Comparison of ENCODE assay signal across 28 cellular contexts in the genomic region with DNA sequence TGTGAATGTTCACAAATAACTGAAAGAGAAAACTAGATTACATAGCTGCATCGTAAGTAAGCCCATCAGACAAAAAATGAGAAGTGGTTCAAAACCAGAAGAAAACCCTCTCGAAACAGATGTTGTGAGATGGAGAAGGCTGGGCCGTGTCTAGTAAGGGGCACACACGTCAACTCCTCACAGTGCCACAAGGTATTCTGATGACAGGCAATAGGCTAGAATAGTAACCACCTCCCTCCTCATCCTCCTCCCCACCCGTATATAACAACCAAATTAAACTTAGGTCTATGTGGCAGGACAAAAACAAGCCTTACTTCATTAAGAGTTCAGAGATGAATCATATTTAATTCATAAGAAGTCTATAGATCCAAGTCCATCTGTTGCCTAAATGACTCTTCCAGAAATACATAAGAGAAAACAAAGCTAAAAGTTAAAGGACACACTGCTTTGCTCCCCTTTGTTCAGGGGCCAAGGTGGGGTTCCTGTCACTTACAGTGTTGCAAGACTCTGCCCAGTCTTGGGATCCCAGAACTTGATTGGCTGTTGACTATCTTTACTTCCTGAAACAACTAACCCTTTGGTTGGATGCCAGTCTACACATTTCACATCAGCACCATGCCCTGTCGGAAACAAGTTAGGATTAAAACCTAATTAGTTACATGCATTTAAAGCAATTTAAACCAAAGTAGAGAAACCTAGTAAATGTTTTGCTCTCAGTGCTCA. TPM values are rescaled to one million over a fixed set of nuclear protein-coding genes. Genes with fewer than 3 reads are reported as not detected.
"Had no signal": no experiment of that assay in that cellular context is flagged by ENCODE, and none has a peak within 500 bp of the region (broad histone marks: within the 10 kb centered on the region; RNA-seq: fewer than 3 reads in every experiment).

No MANE protein-coding gene starts in this region.

- H3K9me3 Mint-ChIP-seq: activated CD4-positive, alpha-beta memory T cell treated with anti-CD3 and anti-CD28 coated beads, Interleukin-2, amount 10 ng/mL, durations not matched to agents 7 days and 5 days; activated naive CD4-positive, alpha-beta T cell treated with anti-CD3 and anti-CD28 coated beads, Interleukin-2, amount 50 U/mL, for 24 hours; activated naive CD8-positive, alpha-beta T cell treated with anti-CD3 and anti-CD28 coated beads, Interleukin-2, amount 50 U/mL, for 24 hours; activated T-cell treated with anti-CD3 and anti-CD28 coated beads, Interleukin-2, amount 50 U/mL, for 24 hours; mesothelial cell of epicardium; naive thymus-derived CD4-positive, alpha-beta T cell had no signal

- FAIRE-seq: colon, TTC549 had no signal

- H3K27ac Mint-ChIP-seq: activated CD4-positive, alpha-beta memory T cell treated with anti-CD3 and anti-CD28 coated beads, Interleukin-2, amount 10 ng/mL, durations not matched to agents 7 days and 5 days; activated naive CD4-positive, alpha-beta T cell treated with anti-CD3 and anti-CD28 coated beads, Interleukin-2, amount 50 U/mL, for 24 hours; activated naive CD8-positive, alpha-beta T cell treated with anti-CD3 and anti-CD28 coated beads, Interleukin-2, amount 50 U/mL, for 24 hours; activated T-cell treated with anti-CD3 and anti-CD28 coated beads, Interleukin-2, amount 50 U/mL, for 24 hours; mesothelial cell of epicardium had no signal

- H3K27me3 Mint-ChIP-seq: activated CD4-positive, alpha-beta memory T cell treated with anti-CD3 and anti-CD28 coated beads, Interleukin-2, amount 10 ng/mL, durations not matched to agents 7 days and 5 days; activated naive CD4-positive, alpha-beta T cell treated with anti-CD3 and anti-CD28 coated beads, Interleukin-2, amount 50 U/mL, for 24 hours; activated naive CD8-positive, alpha-beta T cell treated with anti-CD3 and anti-CD28 coated beads, Interleukin-2, amount 50 U/mL, for 24 hours; activated T-cell treated with anti-CD3 and anti-CD28 coated beads, Interleukin-2, amount 50 U/mL, for 24 hours; naive thymus-derived CD4-positive, alpha-beta T cell had no signal

- H3K4me3 Mint-ChIP-seq: activated CD4-positive, alpha-beta memory T cell treated with anti-CD3 and anti-CD28 coated beads, Interleukin-2, amount 10 ng/mL, durations not matched to agents 7 days and 5 days; activated naive CD4-positive, alpha-beta T cell treated with anti-CD3 and anti-CD28 coated beads, Interleukin-2, amount 50 U/mL, for 24 hours; activated naive CD8-positive, alpha-beta T cell treated with anti-CD3 and anti-CD28 coated beads, Interleukin-2, amount 50 U/mL, for 24 hours; activated T-cell treated with anti-CD3 and anti-CD28 coated beads, Interleukin-2, amount 50 U/mL, for 24 hours; mesothelial cell of epicardium; naive thymus-derived CD4-positive, alpha-beta T cell had no signal

- H3K4me1 Mint-ChIP-seq: activated CD4-positive, alpha-beta memory T cell treated with anti-CD3 and anti-CD28 coated beads, Interleukin-2, amount 10 ng/mL, durations not matched to agents 7 days and 5 days had no signal

- DNase-seq: activated CD4-positive, alpha-beta memory T cell treated with anti-CD3 and anti-CD28 coated beads, Interleukin-2, amount 10 ng/mL, durations not matched to agents 7 days and 5 days; activated CD4-positive, alpha-beta T cell treated with anti-CD3 and anti-CD28 coated beads for 48 hours; activated CD8-positive, alpha-beta memory T cell treated with anti-CD3 and anti-CD28 coated beads, Interleukin-2, amount 50 U/mL, for 48 hours; activated gamma-delta T cell; activated naive CD8-positive, alpha-beta T cell treated with anti-CD3 and anti-CD28 coated beads, Interleukin-2, amount 50 U/mL, for 24 hours; activated T-cell treated with anti-CD3 and anti-CD28 coated beads, Interleukin-2, amount 50 U/mL, for 24 hours; amygdala; dermis blood vessel endothelial cell; effector CD4-positive, alpha-beta T cell; esophagus squamous epithelium; foreskin melanocyte; islet precursor cell; left cardiac atrium; naive thymus-derived CD4-positive, alpha-beta T cell; nucleus accumbens; psoas muscle; spleen; stimulated activated naive CD4-positive, alpha-beta T cell; T-helper 9 cell; tibial artery; upper lobe of right lung; WERI-Rb-1 had no signal

- ATAC-seq: activated CD4-positive, CD25-positive, alpha-beta regulatory T cell treated with anti-CD3 and anti-CD28 coated beads, Interleukin-2, amount 50 U/mL, for 24 hours; activated naive CD8-positive, alpha-beta T cell treated with anti-CD3 and anti-CD28 coated beads, Interleukin-2, amount 50 U/mL, for 24 hours; naive thymus-derived CD4-positive, alpha-beta T cell; psoas muscle; upper lobe of right lung had no signal

RNA-seq across cellular contexts. Expression of gene LIMS2, which starts 51.0 kb away (rescaled TPM):
- polyA plus RNA-seq: neural cell had no signal
